12 cellular contexts compared by ENCODE assay signal in genomic region chr2:227881866-227882517, GRCh38.
DNase-seq lines count a peak whose midpoint lies in the region; ATAC-seq, FAIRE-seq and TF ChIP-seq lines count a peak whose summit lies in the region.
"Had no signal": no experiment of that assay in that cellular context is flagged by ENCODE, and none has a peak within 500 bp of the region (broad histone marks: within the 10 kb centered on the region; RNA-seq: fewer than 3 reads in every experiment).

No MANE protein-coding gene starts in this region.

- in situ Hi-C loops in GM13977 (cut with MboI; ENCODE audit: low pct_unique_long_range_greater_than_20kb, low sequenced_read_pairs, unreplicated experiment), result no loop called here

- FAIRE-seq in urothelium cell line (lab: Jason Lieb, UNC) (no peak), D721Med (lab: Jason Lieb, UNC) (no peak)
- FAIRE-seq: keratinocyte had no signal

- H3K9me3 ChIP-seq in effector memory CD4-positive, alpha-beta T cell (ENCODE audit: control insufficient read depth, low read length), result no peaks in the 10 kb centered on the region
- H3K9me3 ChIP-seq: tibial nerve had no signal

- H3K27me3 ChIP-seq in effector memory CD4-positive, alpha-beta T cell (replicated peaks; ENCODE audit: control insufficient read depth, insufficient read depth, low read length, poor library complexity, severe bottlenecking), result no peaks in the 10 kb centered on the region
- H3K27me3 ChIP-seq: tibial nerve had no signal

- H3K27ac ChIP-seq in effector memory CD4-positive, alpha-beta T cell (ENCODE audit: insufficient read depth, low read length, poor library complexity, severe bottlenecking), result no peak overlapping the region

- no peaks in the 10 kb centered on the region for H3K4me1 ChIP-seq in effector memory CD4-positive, alpha-beta T cell (ENCODE audit: control insufficient read depth, insufficient read depth, low read length, poor library complexity, severe bottlenecking)

- DNase-seq in GM13977 (ENCODE audit: low spot score) (peak; percentile 42), fibroblast of pulmonary artery (ENCODE audit: low read depth) (peak; percentile 35), cerebellar cortex (ENCODE audit: low spot score) (no peak), urothelium cell line (ENCODE audit: low spot score) (no peak), D721Med (ENCODE audit: insufficient read length, low spot score) (no peak)
- no peak for DNase-seq in effector memory CD4-positive, alpha-beta T cell
- DNase-seq: NCI-H526 treated with DMSO at 0.1 percent for 48 hours, T-cell had no signal

- TF ChIP-seq CTCF in GM13977 (IDR thresholded peaks at IDR 0.05; ENCODE audit: extremely low read depth, insufficient read depth, missing control alignments) (no peak), fibroblast of pulmonary artery (IDR thresholded peaks at IDR 0.05; ENCODE audit: low read length, missing control alignments) (no peak), D721Med (IDR thresholded peaks at IDR 0.05; ENCODE audit: insufficient read depth, missing control alignments) (no peak)

- ATAC-seq in GM21619 (IDR thresholded peaks at IDR 0.05; ENCODE audit: unreplicated experiment) (peak; percentile 63), HG03558 (IDR thresholded peaks at IDR 0.05; ENCODE audit: extremely low read depth, unreplicated experiment) (peak; percentile 35)
- ATAC-seq: T-cell had no signal

- H3K36me3 ChIP-seq in effector memory CD4-positive, alpha-beta T cell (ENCODE audit: control insufficient read depth, insufficient read depth, low read length), result no peaks in the 10 kb centered on the region
- H3K36me3 ChIP-seq: tibial nerve had no signal

- H3K4me3 ChIP-seq in fibroblast of pulmonary artery (replicated peaks; ENCODE audit: low read depth, low read length), result no peak overlapping the region
- no peak overlapping the region for H3K4me3 ChIP-seq in effector memory CD4-positive, alpha-beta T cell (ENCODE audit: insufficient read depth, low read depth, low read length, poor library complexity, severe bottlenecking)
- H3K4me3 ChIP-seq: tibial nerve had no signal

Comparison
In these comparisons a context has a peak if more than half of its experiments do, and no peak if none do; other contexts are left out.
1. DNase-seq: peak in GM13977 (single experiment) and fibroblast of pulmonary artery (single experiment); none in cerebellar cortex (single experiment), urothelium cell line (single experiment), D721Med (single experiment) and effector memory CD4-positive, alpha-beta T cell (0 of 3).